ENCODE assay signal across 1 cellular context in genomic region chr2:43018179-43019024, GRCh38.
TF ChIP-seq lines count a peak whose summit lies in the region.

No MANE protein-coding gene starts in this region.

TF ChIP-seq in HepG2, 621 proteins besides CTCF, POLR2A, EP300 and RAD21 (continued from another document and continues in another):
- TF ChIP-seq STAT6 (CRISPR knock-in tag; IDR thresholded peaks at IDR 0.05; ENCODE audit: borderline replicate concordance) (no peak), ZNF891 (CRISPR knock-in tag; IDR thresholded peaks at IDR 0.05) (peak; percentile 55; the same call in 1 of the 2 replicates), TEAD3 (CRISPR knock-in tag; optimal IDR thresholded peaks at IDR 0.05; ENCODE audit: borderline replicate concordance) (peak; percentile 94), ZNF629 (CRISPR knock-in tag; conservative IDR thresholded peaks at IDR 0.05) (no peak), HNRNPLL (IDR thresholded peaks at IDR 0.05; ENCODE audit: low read depth, low read length, poor library complexity, severe bottlenecking) (no peak), PLSCR1 (CRISPR knock-in tag; IDR thresholded peaks at IDR 0.05; ENCODE audit: borderline replicate concordance) (no peak), NR2F2 (IDR thresholded peaks at IDR 0.05; ENCODE audit: borderline replicate concordance, low read depth) (peak; percentile 79; the same call in 1 of the 2 replicates), ZNF17 (CRISPR knock-in tag; IDR thresholded peaks at IDR 0.05) (no peak), ZBTB4 (CRISPR knock-in tag; IDR thresholded peaks at IDR 0.05; ENCODE audit: borderline replicate concordance) (peak; percentile 97; the same call in 1 of the 2 replicates), KLF9 (CRISPR knock-in tag; IDR thresholded peaks at IDR 0.05; ENCODE audit: low read depth) (no peak), NFIB (CRISPR knock-in tag; IDR thresholded peaks at IDR 0.05; ENCODE audit: borderline replicate concordance) (no peak), MTF2 (CRISPR knock-in tag; IDR thresholded peaks at IDR 0.05; ENCODE audit: borderline replicate concordance) (no peak; the same call in 1 of the 2 replicates), ZSCAN12 (CRISPR knock-in tag; IDR thresholded peaks at IDR 0.05) (no peak), CEBPG (CRISPR knock-in tag; IDR thresholded peaks at IDR 0.05) (peak; percentile 100), ZNF792 (CRISPR knock-in tag; IDR thresholded peaks at IDR 0.05) (peak; percentile 97), ZNF770 (CRISPR knock-in tag; IDR thresholded peaks at IDR 0.05) (peak; percentile 84), RELA (CRISPR knock-in tag; IDR thresholded peaks at IDR 0.05) (0 out of 2 replicates have a peak, but pooled peaks have one; percentile 65), HOXA5 (CRISPR knock-in tag; IDR thresholded peaks at IDR 0.05) (peak; percentile 74; the same call in 1 of the 2 replicates), ZNF337 (CRISPR knock-in tag; IDR thresholded peaks at IDR 0.05; ENCODE audit: borderline replicate concordance, low read depth) (no peak), ZNF20 (CRISPR knock-in tag; IDR thresholded peaks at IDR 0.05) (no peak), ZMYM2 (CRISPR knock-in tag; IDR thresholded peaks at IDR 0.05) (peak; percentile 76; the same call in 1 of the 2 replicates), MXD4 (CRISPR knock-in tag; IDR thresholded peaks at IDR 0.05) (no peak), ADNP (CRISPR knock-in tag; IDR thresholded peaks at IDR 0.05) (0 out of 2 replicates have a peak, but pooled peaks have one; percentile 24), SNAPC2 (CRISPR knock-in tag; IDR thresholded peaks at IDR 0.05) (0 out of 2 replicates have a peak, but pooled peaks have one; percentile 35), THAP9 (CRISPR knock-in tag; IDR thresholded peaks at IDR 0.05; ENCODE audit: borderline replicate concordance) (peak; percentile 63; the same call in 1 of the 2 replicates), ZNF800 (CRISPR knock-in tag; IDR thresholded peaks at IDR 0.05) (no peak), KDM4B (CRISPR knock-in tag; IDR thresholded peaks at IDR 0.05) (peak; percentile 94), NR2C2 (CRISPR knock-in tag; IDR thresholded peaks at IDR 0.05; ENCODE audit: borderline replicate concordance) (peak; percentile 83), NRL (CRISPR knock-in tag; IDR thresholded peaks at IDR 0.05; ENCODE audit: borderline replicate concordance) (peak; percentile 93; the same call in 1 of the 2 replicates), ARNT (IDR thresholded peaks at IDR 0.05) (no peak), SCMH1 (CRISPR knock-in tag; IDR thresholded peaks at IDR 0.05; ENCODE audit: borderline replicate concordance) (no peak), ZNF550 (CRISPR knock-in tag; IDR thresholded peaks at IDR 0.05; ENCODE audit: borderline replicate concordance) (peak; percentile 43; the same call in 1 of the 2 replicates), ZNF143 (CRISPR knock-in tag; IDR thresholded peaks at IDR 0.05) (peak; percentile 63; the same call in 1 of the 2 replicates), GFI1 (CRISPR knock-in tag; IDR thresholded peaks at IDR 0.05; ENCODE audit: borderline replicate concordance) (no peak), MYNN (CRISPR knock-in tag; IDR thresholded peaks at IDR 0.05; ENCODE audit: low read depth) (peak; percentile 58; the same call in 1 of the 2 replicates), CENPBD1 (CRISPR knock-in tag; IDR thresholded peaks at IDR 0.05; ENCODE audit: borderline replicate concordance, low read depth) (0 out of 2 replicates have a peak, but pooled peaks have one; percentile 87), ZBTB26 (CRISPR knock-in tag; IDR thresholded peaks at IDR 0.05; ENCODE audit: borderline replicate concordance) (peak; percentile 82; the same call in 1 of the 2 replicates), HMGXB4 (CRISPR knock-in tag; IDR thresholded peaks at IDR 0.05; ENCODE audit: borderline replicate concordance in 1 of 2, low read depth in 1 of 2) (peak in 1 of 2 experiments; percentile 71; a peak in 3 of 4 replicates), EHMT2 (IDR thresholded peaks at IDR 0.05; ENCODE audit: borderline replicate concordance, low read depth, low read length) (peak; percentile 25; the same call in 1 of the 2 replicates), NR0B2 (CRISPR knock-in tag; IDR thresholded peaks at IDR 0.05) (0 out of 2 replicates have a peak, but pooled peaks have one; percentile 63), SIN3B (IDR thresholded peaks at IDR 0.05; ENCODE audit: low read length) (no peak), PHF20 (CRISPR knock-in tag; IDR thresholded peaks at IDR 0.05) (no peak)
